Comparison of ENCODE assay signal across 11 cellular contexts in genomic region chr12:68591716-68592437, GRCh38. TPM values are rescaled to one million over a fixed set of nuclear protein-coding genes. Genes with fewer than 3 reads are reported as not detected.
A peak's percentile ranks its signal among the peaks of the same experiment; 100 is the strongest.
DNase-seq lines count a peak whose midpoint lies in the region; ATAC-seq and TF ChIP-seq lines count a peak whose summit lies in the region.
"Had no signal": no experiment of that assay in that cellular context is flagged by ENCODE, and none has a peak within 500 bp of the region (broad histone marks: within the 10 kb centered on the region; RNA-seq: fewer than 3 reads in every experiment).

No MANE protein-coding gene starts in this region.

- H3K27ac Mint-ChIP-seq in activated T-helper 17 cell treated with anti-CD3 and anti-CD28 coated beads, Interleukin-2, amount 50 U/mL, for 72 hours: peak overlapping the region; percentile 66
- peak overlapping the region; percentile 67 to 76 for H3K27ac Mint-ChIP-seq in stimulated activated naive CD8-positive, alpha-beta T cell treated with anti-CD3 and anti-CD28 coated beads, Interleukin-15, amount 100 ng/mL, for 72 hours
- H3K27ac Mint-ChIP-seq: nephron had no signal

- H3K4me3 ChIP-seq in adrenal gland: no peak overlapping the region

- H3K27me3 Mint-ChIP-seq in activated T-helper 17 cell treated with anti-CD3 and anti-CD28 coated beads, Interleukin-2, amount 50 U/mL, for 72 hours: no peaks in the 10 kb centered on the region
- no peaks in the 10 kb centered on the region for H3K27me3 Mint-ChIP-seq in stimulated activated naive CD8-positive, alpha-beta T cell treated with anti-CD3 and anti-CD28 coated beads, Interleukin-15, amount 100 ng/mL, for 72 hours

- TF ChIP-seq POLR2A in adrenal gland (IDR thresholded peaks at IDR 0.05): no peak

- H3K4me3 Mint-ChIP-seq in activated T-helper 17 cell treated with anti-CD3 and anti-CD28 coated beads, Interleukin-2, amount 50 U/mL, for 72 hours: peak overlapping the region; percentile 65
- peak overlapping the region; percentile 59 to 62 for H3K4me3 Mint-ChIP-seq in stimulated activated naive CD8-positive, alpha-beta T cell treated with anti-CD3 and anti-CD28 coated beads, Interleukin-15, amount 100 ng/mL, for 72 hours
- H3K4me3 Mint-ChIP-seq: nephron had no signal

- ATAC-seq in activated T-helper 17 cell treated with anti-CD3 and anti-CD28 coated beads, Interleukin-2, amount 50 U/mL, for 72 hours (replicated peaks): peak; percentile 50
- ATAC-seq in stimulated activated naive CD8-positive, alpha-beta T cell treated with anti-CD3 and anti-CD28 coated beads, Interleukin-15, amount 100 ng/mL, for 72 hours: peak; percentile 45

- peak; percentile 13 for DNase-seq in stimulated activated CD4-positive, alpha-beta T cell treated with anti-CD3 and anti-CD28 coated beads, Interleukin-1b, Interleukin-23, amount 100 ng/mL, for 48 hours
- DNase-seq in stimulated activated CD4-positive, alpha-beta T cell treated with anti-CD3 and anti-CD28 coated beads, Interleukin-4, amount 100 ng/mL, for 4 hours: no peak
- DNase-seq in NAMALWA (ENCODE audit: low spot score) (peak; percentile 86), adrenal gland (no peak), AG08396 (ENCODE audit: low spot score) (no peak), AG08395 (ENCODE audit: low spot score) (no peak)
- DNase-seq in stimulated activated naive CD8-positive, alpha-beta T cell treated with anti-CD3 and anti-CD28 coated beads, Interleukin-15, amount 100 ng/mL, for 72 hours: no peak
- DNase-seq: SIG-M5, trophoblast cell had no signal

- WGBS in adrenal gland, 4 donors: 79 to 85% (median 79%) methylated on average over 7 of the region's 7 CpGs

- peaks cover 0 to 8% (median 0%) of the 10 kb centered on the region in 3 donors for H3K9me3 ChIP-seq in adrenal gland (replicated peaks in 1 of 3)

- H3K4me1 ChIP-seq in adrenal gland (replicated peaks in 1 of 2): no peaks in the 10 kb centered on the region

- no peaks in the 10 kb centered on the region for H3K9me3 Mint-ChIP-seq in activated T-helper 17 cell treated with anti-CD3 and anti-CD28 coated beads, Interleukin-2, amount 50 U/mL, for 72 hours
- peaks cover 17 to 20% of the 10 kb centered on the region in 2 donors for H3K9me3 Mint-ChIP-seq in stimulated activated naive CD8-positive, alpha-beta T cell treated with anti-CD3 and anti-CD28 coated beads, Interleukin-15, amount 100 ng/mL, for 72 hours

- intact Hi-C loops in adrenal gland (cut with DNase I): no loop called here

- H3K27ac ChIP-seq in adrenal gland: no peak overlapping the region

- no peak for TF ChIP-seq CTCF in adrenal gland (IDR thresholded peaks at IDR 0.05)

- H3K36me3 ChIP-seq in adrenal gland (replicated peaks in 1 of 2): no peaks in the 10 kb centered on the region

- no peaks in the 10 kb centered on the region for H3K36me3 Mint-ChIP-seq in activated T-helper 17 cell treated with anti-CD3 and anti-CD28 coated beads, Interleukin-2, amount 50 U/mL, for 72 hours (ENCODE audit: low read depth)

- no peaks in the 10 kb centered on the region for H3K27me3 ChIP-seq in adrenal gland

- peaks cover 22% of the 10 kb centered on the region for H3K4me1 Mint-ChIP-seq in activated T-helper 17 cell treated with anti-CD3 and anti-CD28 coated beads, Interleukin-2, amount 50 U/mL, for 72 hours
- H3K4me1 Mint-ChIP-seq in stimulated activated naive CD8-positive, alpha-beta T cell treated with anti-CD3 and anti-CD28 coated beads, Interleukin-15, amount 100 ng/mL, for 72 hours: peaks cover 52% of the 10 kb centered on the region
- H3K4me1 Mint-ChIP-seq: nephron had no signal

RNA-seq across cellular contexts. Expression of gene RAP1B, which starts 18.8 kb away (rescaled TPM):
- 100 to 1,000 TPM; 158 to 238 TPM for total RNA-seq in activated T-helper 17 cell treated with anti-CD3 and anti-CD28 coated beads, Interleukin-2, amount 50 U/mL, for 72 hours
- 100 to 1,000 TPM; 113 to 302 (median 168) TPM for total RNA-seq in adrenal gland
- 100 to 1,000 TPM in 1 of 3 donors, 10 to 100 TPM in 2; 74.6 to 264 (median 80.3) TPM for polyA plus RNA-seq in adrenal gland

Comparison
In these comparisons a context has a peak if more than half of its experiments do, and no peak if none do; other contexts are left out.
1. DNase-seq: peak in stimulated activated CD4-positive, alpha-beta T cell treated with anti-CD3 and anti-CD28 coated beads, Interleukin-1b, Interleukin-23, amount 100 ng/mL, for 48 hours (single experiment) and NAMALWA (single experiment); none in stimulated activated CD4-positive, alpha-beta T cell treated with anti-CD3 and anti-CD28 coated beads, Interleukin-4, amount 100 ng/mL, for 4 hours (0 of 2), stimulated activated naive CD8-positive, alpha-beta T cell treated with anti-CD3 and anti-CD28 coated beads, Interleukin-15, amount 100 ng/mL, for 72 hours (0 of 2), adrenal gland (0 of 7), AG08396 (single experiment) and AG08395 (single experiment).